1 cellular context compared by ENCODE assay signal in the genomic region with DNA sequence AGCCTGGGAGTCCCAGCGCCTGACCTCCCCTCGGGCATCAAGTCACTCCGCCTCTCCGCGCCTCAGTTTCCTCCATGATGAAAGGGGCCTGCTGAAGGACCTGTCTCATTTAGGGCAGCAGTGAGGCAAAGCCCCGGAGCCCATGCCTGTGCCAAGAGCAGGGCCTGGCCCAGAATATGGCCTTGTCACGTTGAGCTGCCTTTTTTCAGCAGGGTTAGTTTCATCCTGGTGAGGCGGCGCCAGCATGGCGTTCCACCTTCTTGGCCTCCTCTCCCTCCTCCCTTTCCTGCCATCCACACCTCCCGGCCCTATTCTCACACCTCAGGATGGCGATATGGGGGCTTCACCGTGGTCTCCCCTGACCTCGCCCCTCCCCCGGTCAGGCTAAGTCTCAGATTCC.
TF ChIP-seq lines count a peak whose summit lies in the region.

No MANE protein-coding gene starts in this region.

TF ChIP-seq in GM23338, 12 proteins besides CTCF, POLR2A, EP300 and RAD21 (continued from another document):
- TF ChIP-seq, protein P1, sequence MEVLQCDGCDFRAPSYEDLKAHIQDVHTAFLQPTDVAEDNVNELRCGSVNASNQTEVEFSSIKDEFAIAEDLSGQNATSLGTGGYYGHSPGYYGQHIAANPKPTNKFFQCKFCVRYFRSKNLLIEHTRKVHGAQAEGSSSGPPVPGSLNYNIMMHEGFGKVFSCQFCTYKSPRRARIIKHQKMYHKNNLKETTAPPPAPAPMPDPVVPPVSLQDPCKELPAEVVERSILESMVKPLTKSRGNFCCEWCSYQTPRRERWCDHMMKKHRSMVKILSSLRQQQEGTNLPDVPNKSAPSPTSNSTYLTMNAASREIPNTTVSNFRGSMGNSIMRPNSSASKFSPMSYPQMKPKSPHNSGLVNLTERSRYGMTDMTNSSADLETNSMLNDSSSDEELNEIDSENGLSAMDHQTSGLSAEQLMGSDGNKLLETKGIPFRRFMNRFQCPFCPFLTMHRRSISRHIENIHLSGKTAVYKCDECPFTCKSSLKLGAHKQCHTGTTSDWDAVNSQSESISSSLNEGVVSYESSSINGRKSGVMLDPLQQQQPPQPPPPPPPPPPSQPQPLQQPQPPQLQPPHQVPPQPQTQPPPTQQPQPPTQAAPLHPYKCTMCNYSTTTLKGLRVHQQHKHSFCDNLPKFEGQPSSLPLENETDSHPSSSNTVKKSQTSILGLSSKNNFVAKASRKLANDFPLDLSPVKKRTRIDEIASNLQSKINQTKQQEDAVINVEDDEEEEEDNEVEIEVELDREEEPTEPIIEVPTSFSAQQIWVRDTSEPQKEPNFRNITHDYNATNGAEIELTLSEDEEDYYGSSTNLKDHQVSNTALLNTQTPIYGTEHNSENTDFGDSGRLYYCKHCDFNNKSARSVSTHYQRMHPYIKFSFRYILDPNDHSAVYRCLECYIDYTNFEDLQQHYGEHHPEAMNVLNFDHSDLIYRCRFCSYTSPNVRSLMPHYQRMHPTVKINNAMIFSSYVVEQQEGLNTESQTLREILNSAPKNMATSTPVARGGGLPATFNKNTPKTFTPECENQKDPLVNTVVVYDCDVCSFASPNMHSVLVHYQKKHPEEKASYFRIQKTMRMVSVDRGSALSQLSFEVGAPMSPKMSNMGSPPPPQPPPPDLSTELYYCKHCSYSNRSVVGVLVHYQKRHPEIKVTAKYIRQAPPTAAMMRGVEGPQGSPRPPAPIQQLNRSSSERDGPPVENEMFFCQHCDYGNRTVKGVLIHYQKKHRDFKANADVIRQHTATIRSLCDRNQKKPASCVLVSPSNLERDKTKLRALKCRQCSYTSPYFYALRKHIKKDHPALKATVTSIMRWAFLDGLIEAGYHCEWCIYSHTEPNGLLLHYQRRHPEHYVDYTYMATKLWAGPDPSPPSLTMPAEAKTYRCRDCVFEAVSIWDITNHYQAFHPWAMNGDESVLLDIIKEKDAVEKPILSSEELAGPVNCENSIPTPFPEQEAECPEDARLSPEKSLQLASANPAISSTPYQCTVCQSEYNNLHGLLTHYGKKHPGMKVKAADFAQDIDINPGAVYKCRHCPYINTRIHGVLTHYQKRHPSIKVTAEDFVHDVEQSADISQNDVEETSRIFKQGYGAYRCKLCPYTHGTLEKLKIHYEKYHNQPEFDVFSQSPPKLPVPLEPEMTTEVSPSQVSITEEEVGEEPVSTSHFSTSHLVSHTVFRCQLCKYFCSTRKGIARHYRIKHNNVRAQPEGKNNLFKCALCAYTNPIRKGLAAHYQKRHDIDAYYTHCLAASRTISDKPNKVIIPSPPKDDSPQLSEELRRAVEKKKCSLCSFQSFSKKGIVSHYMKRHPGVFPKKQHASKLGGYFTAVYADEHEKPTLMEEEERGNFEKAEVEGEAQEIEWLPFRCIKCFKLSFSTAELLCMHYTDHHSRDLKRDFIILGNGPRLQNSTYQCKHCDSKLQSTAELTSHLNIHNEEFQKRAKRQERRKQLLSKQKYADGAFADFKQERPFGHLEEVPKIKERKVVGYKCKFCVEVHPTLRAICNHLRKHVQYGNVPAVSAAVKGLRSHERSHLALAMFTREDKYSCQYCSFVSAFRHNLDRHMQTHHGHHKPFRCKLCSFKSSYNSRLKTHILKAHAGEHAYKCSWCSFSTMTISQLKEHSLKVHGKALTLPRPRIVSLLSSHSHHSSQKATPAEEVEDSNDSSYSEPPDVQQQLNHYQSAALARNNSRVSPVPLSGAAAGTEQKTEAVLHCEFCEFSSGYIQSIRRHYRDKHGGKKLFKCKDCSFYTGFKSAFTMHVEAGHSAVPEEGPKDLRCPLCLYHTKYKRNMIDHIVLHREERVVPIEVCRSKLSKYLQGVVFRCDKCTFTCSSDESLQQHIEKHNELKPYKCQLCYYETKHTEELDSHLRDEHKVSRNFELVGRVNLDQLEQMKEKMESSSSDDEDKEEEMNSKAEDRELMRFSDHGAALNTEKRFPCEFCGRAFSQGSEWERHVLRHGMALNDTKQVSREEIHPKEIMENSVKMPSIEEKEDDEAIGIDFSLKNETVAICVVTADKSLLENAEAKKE (CRISPR knock-in tag; IDR thresholded peaks at IDR 0.05), result no peak
- no peak for TF ChIP-seq STAT1 (IDR thresholded peaks at IDR 0.05; ENCODE audit: unreplicated experiment)
